2 cellular contexts compared by ENCODE assay signal in the genomic region with DNA sequence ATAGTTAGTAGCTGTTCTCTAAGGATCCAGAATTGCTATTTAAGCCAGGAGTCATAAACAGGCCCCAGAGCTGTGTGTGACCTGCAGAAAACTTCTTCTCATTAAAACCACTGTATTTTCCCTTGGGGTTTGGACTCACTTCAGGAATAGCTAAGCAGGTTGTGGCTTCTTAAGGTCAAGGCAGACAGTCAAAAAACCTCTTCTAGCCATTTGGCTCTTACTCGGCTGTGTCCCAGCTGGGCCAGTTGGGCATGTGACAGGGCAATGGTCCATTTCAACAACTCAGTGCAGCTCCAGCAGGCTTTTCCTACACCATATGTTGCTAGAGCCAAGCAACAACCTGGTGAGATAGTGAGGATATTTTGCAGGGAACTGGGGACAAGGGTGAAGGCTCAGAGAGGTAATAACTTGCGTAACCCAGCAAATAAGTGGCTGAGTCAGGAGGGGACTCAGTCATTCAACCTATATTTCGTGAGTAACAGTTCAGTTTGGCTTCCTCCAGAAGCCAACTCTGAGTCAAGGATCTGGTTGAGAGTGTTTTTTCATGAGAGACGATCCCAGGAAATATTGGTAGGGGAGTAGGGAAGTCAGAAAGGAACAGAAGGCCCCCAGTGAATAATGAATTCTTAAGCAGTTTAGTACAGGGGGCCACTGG.
TF ChIP-seq lines count a peak whose summit lies in the region.

No MANE protein-coding gene starts in this region.

TF ChIP-seq in H1, 55 proteins besides CTCF, POLR2A, EP300 and RAD21:
- TF ChIP-seq, protein P1, sequence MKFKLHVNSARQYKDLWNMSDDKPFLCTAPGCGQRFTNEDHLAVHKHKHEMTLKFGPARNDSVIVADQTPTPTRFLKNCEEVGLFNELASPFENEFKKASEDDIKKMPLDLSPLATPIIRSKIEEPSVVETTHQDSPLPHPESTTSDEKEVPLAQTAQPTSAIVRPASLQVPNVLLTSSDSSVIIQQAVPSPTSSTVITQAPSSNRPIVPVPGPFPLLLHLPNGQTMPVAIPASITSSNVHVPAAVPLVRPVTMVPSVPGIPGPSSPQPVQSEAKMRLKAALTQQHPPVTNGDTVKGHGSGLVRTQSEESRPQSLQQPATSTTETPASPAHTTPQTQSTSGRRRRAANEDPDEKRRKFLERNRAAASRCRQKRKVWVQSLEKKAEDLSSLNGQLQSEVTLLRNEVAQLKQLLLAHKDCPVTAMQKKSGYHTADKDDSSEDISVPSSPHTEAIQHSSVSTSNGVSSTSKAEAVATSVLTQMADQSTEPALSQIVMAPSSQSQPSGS (IDR thresholded peaks at IDR 0.05; ENCODE audit: low read length): no peak
- TF ChIP-seq BCL11A (IDR thresholded peaks at IDR 0.05; ENCODE audit: low read depth in 2 of 2, low read length in 2 of 2): no peak
- no peak for TF ChIP-seq SP2 (IDR thresholded peaks at IDR 0.05; ENCODE audit: low read length)
- TF ChIP-seq RXRA (IDR thresholded peaks at IDR 0.05; ENCODE audit: insufficient read depth, low read depth, low read length): no peak
- no peak for TF ChIP-seq JUN (IDR thresholded peaks at IDR 0.05; ENCODE audit: low read depth, low read length)
- no peak for TF ChIP-seq NRF1 (IDR thresholded peaks at IDR 0.05; ENCODE audit: low read depth, low read length)
- no peak for TF ChIP-seq RBBP5 (IDR thresholded peaks at IDR 0.05; ENCODE audit: borderline replicate concordance, low read depth, low read length)
- no peak for TF ChIP-seq PHF8 (conservative IDR thresholded peaks at IDR 0.05; ENCODE audit: low read depth, low read length)
- TF ChIP-seq, protein P2, sequence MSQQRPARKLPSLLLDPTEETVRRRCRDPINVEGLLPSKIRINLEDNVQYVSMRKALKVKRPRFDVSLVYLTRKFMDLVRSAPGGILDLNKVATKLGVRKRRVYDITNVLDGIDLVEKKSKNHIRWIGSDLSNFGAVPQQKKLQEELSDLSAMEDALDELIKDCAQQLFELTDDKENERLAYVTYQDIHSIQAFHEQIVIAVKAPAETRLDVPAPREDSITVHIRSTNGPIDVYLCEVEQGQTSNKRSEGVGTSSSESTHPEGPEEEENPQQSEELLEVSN (IDR thresholded peaks at IDR 0.05): no peak
- TF ChIP-seq, protein P3, sequence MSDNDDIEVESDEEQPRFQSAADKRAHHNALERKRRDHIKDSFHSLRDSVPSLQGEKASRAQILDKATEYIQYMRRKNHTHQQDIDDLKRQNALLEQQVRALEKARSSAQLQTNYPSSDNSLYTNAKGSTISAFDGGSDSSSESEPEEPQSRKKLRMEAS (IDR thresholded peaks at IDR 0.05): no peak

TF ChIP-seq in HepG2, 621 proteins besides CTCF, POLR2A, EP300 and RAD21:
- TF ChIP-seq TCF12 (IDR thresholded peaks at IDR 0.05): no peak
- no peak for TF ChIP-seq TCF12 (CRISPR knock-in tag; IDR thresholded peaks at IDR 0.05)
- TF ChIP-seq, protein P4, sequence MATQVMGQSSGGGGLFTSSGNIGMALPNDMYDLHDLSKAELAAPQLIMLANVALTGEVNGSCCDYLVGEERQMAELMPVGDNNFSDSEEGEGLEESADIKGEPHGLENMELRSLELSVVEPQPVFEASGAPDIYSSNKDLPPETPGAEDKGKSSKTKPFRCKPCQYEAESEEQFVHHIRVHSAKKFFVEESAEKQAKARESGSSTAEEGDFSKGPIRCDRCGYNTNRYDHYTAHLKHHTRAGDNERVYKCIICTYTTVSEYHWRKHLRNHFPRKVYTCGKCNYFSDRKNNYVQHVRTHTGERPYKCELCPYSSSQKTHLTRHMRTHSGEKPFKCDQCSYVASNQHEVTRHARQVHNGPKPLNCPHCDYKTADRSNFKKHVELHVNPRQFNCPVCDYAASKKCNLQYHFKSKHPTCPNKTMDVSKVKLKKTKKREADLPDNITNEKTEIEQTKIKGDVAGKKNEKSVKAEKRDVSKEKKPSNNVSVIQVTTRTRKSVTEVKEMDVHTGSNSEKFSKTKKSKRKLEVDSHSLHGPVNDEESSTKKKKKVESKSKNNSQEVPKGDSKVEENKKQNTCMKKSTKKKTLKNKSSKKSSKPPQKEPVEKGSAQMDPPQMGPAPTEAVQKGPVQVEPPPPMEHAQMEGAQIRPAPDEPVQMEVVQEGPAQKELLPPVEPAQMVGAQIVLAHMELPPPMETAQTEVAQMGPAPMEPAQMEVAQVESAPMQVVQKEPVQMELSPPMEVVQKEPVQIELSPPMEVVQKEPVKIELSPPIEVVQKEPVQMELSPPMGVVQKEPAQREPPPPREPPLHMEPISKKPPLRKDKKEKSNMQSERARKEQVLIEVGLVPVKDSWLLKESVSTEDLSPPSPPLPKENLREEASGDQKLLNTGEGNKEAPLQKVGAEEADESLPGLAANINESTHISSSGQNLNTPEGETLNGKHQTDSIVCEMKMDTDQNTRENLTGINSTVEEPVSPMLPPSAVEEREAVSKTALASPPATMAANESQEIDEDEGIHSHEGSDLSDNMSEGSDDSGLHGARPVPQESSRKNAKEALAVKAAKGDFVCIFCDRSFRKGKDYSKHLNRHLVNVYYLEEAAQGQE (IDR thresholded peaks at IDR 0.05; ENCODE audit: borderline replicate concordance in 1 of 2, low read depth in 1 of 2, low read length in 2 of 2): no peak
- no peak for TF ChIP-seq ZBTB21 (CRISPR knock-in tag; IDR thresholded peaks at IDR 0.05)
- TF ChIP-seq IKZF1 (IDR thresholded peaks at IDR 0.05): no peak
- no peak for TF ChIP-seq ARHGAP35 (CRISPR knock-in tag; IDR thresholded peaks at IDR 0.05; ENCODE audit: borderline replicate concordance)
- no peak for TF ChIP-seq KLF12 (CRISPR knock-in tag; IDR thresholded peaks at IDR 0.05; ENCODE audit: borderline replicate concordance)
- TF ChIP-seq ZNF337 (CRISPR knock-in tag; IDR thresholded peaks at IDR 0.05; ENCODE audit: borderline replicate concordance, low read depth): no peak
- no peak for TF ChIP-seq ZNF333 (CRISPR knock-in tag; IDR thresholded peaks at IDR 0.05; ENCODE audit: borderline replicate concordance)
- no peak for TF ChIP-seq ZBTB8A (CRISPR knock-in tag; IDR thresholded peaks at IDR 0.05; ENCODE audit: borderline replicate concordance, low read depth)
- TF ChIP-seq HHEX (CRISPR knock-in tag; IDR thresholded peaks at IDR 0.05): no peak
- TF ChIP-seq, protein P5, sequence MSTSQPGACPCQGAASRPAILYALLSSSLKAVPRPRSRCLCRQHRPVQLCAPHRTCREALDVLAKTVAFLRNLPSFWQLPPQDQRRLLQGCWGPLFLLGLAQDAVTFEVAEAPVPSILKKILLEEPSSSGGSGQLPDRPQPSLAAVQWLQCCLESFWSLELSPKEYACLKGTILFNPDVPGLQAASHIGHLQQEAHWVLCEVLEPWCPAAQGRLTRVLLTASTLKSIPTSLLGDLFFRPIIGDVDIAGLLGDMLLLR (CRISPR knock-in tag; IDR thresholded peaks at IDR 0.05): no peak
- no peak for TF ChIP-seq SNAI1 (CRISPR knock-in tag; IDR thresholded peaks at IDR 0.05; ENCODE audit: borderline replicate concordance)
